23 cellular contexts compared by ENCODE assay signal in the genomic region with DNA sequence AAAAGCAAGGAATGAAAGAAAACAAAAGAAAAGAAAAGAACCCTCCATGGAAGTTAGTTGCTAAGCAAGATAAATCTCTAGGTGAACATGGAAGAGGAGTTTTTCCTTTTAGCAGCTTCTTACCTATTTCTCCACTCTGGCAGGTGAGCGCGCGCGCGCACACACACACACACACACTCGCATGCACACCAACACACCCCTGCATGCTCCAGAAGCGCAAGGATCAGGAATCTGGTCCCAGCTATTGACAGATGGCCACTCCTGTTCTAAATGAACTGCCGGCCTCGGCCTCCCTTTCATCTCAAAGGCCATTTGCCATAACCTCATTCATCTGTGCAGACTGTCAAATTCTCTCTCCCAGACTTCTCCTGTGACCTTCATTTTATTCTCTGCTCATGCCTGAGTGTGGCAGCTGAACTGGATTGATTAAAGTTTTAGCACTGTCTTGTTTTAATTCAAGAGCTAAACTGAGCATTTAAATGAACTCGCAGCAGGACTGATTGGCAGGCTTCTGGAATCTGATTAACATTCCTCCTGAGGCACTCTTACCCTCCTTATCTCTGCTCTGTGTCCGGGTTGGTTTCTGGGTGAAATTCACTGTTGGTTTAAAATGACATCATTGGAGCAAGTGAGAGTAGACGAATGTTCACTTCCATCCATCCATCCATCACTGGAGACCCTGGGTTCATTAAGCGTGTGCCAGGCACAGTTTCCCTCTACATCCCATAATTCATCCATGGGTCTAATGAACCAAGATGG.
"Had no signal": no experiment of that assay in that cellular context is flagged by ENCODE, and none has a peak within 500 bp of the region (broad histone marks: within the 10 kb centered on the region; RNA-seq: fewer than 3 reads in every experiment).

No MANE protein-coding gene starts in this region.

- H3K4me3 ChIP-seq: colonic mucosa, dorsolateral prefrontal cortex, esophagus muscularis mucosa, prostate gland, right atrium auricular region, tibial artery, vagina had no signal

- H3K9me3 ChIP-seq: colonic mucosa, prostate gland, tibial artery, vagina had no signal

- H3K36me3 ChIP-seq: colonic mucosa, esophagus muscularis mucosa, prostate gland, right atrium auricular region, tibial artery, vagina had no signal

- DNase-seq: activated CD4-positive, alpha-beta T cell treated with anti-CD3 and anti-CD28 coated beads, Interleukin-2, amount 50 U/mL, for 1 hour; activated gamma-delta T cell treated with Interleukin-2 at 50 U/mL for 16 hours; activated T-cell treated with anti-CD3 and anti-CD28 coated beads, Interleukin-2, amount 50 U/mL, for 1 hour; anterior cingulate cortex; colonic mucosa; dorsolateral prefrontal cortex; effector memory CD8-positive, alpha-beta T cell; hypothalamus; left ventricle myocardium superior; mammary epithelial cell; naive thymus-derived CD8-positive, alpha-beta T cell; stimulated activated CD4-positive, alpha-beta T cell treated with anti-CD3 and anti-CD28 coated beads, Interleukin-12 subunit alpha, Interleukin-12 subunit beta, amount 100 ng/mL, for 4 hours; substantia nigra; tibial artery had no signal

- H3K27ac ChIP-seq: colonic mucosa, dorsolateral prefrontal cortex, esophagus muscularis mucosa, prostate gland, right atrium auricular region, tibial artery, vagina had no signal

- H3K9me3 Mint-ChIP-seq: activated naive CD4-positive, alpha-beta T cell treated with anti-CD3 and anti-CD28 coated beads, Interleukin-2, amount 50 U/mL, for 24 hours; central memory CD8-positive, alpha-beta T cell; effector memory CD8-positive, alpha-beta T cell; naive thymus-derived CD8-positive, alpha-beta T cell; stimulated activated naive CD8-positive, alpha-beta T cell treated with anti-CD3 and anti-CD28 coated beads, Interleukin-15, Interleukin-2, amounts not matched to agents 100 ng/mL and 50 ng/mL, for 24 hours had no signal

- H3K27ac Mint-ChIP-seq: activated naive CD4-positive, alpha-beta T cell treated with anti-CD3 and anti-CD28 coated beads, Interleukin-2, amount 50 U/mL, for 24 hours; effector memory CD8-positive, alpha-beta T cell; mesothelial cell of epicardium; naive thymus-derived CD8-positive, alpha-beta T cell; stimulated activated naive CD8-positive, alpha-beta T cell treated with anti-CD3 and anti-CD28 coated beads, Interleukin-15, Interleukin-2, amounts not matched to agents 100 ng/mL and 50 ng/mL, for 24 hours had no signal

- H3K36me3 Mint-ChIP-seq: activated naive CD4-positive, alpha-beta T cell treated with anti-CD3 and anti-CD28 coated beads, Interleukin-2, amount 50 U/mL, for 24 hours; mesothelial cell of epicardium; naive thymus-derived CD8-positive, alpha-beta T cell had no signal

- H3K4me1 Mint-ChIP-seq: central memory CD8-positive, alpha-beta T cell had no signal

- ATAC-seq: activated CD4-positive, CD25-positive, alpha-beta regulatory T cell treated with anti-CD3 and anti-CD28 coated beads, Interleukin-2, amount 50 U/mL, for 24 hours; effector memory CD8-positive, alpha-beta T cell; left ventricle myocardium superior; naive thymus-derived CD8-positive, alpha-beta T cell had no signal

- H3K27me3 Mint-ChIP-seq: activated naive CD4-positive, alpha-beta T cell treated with anti-CD3 and anti-CD28 coated beads, Interleukin-2, amount 50 U/mL, for 24 hours; central memory CD8-positive, alpha-beta T cell had no signal

- H3K4me3 Mint-ChIP-seq: activated naive CD4-positive, alpha-beta T cell treated with anti-CD3 and anti-CD28 coated beads, Interleukin-2, amount 50 U/mL, for 24 hours; central memory CD8-positive, alpha-beta T cell; effector memory CD8-positive, alpha-beta T cell; mesothelial cell of epicardium; naive thymus-derived CD8-positive, alpha-beta T cell; stimulated activated naive CD8-positive, alpha-beta T cell treated with anti-CD3 and anti-CD28 coated beads, Interleukin-15, Interleukin-2, amounts not matched to agents 100 ng/mL and 50 ng/mL, for 24 hours had no signal

- H3K4me1 ChIP-seq: colonic mucosa, prostate gland, tibial artery, vagina had no signal

- H3K27me3 ChIP-seq: colonic mucosa, right atrium auricular region, tibial artery, vagina had no signal
